In the genomic region with DNA sequence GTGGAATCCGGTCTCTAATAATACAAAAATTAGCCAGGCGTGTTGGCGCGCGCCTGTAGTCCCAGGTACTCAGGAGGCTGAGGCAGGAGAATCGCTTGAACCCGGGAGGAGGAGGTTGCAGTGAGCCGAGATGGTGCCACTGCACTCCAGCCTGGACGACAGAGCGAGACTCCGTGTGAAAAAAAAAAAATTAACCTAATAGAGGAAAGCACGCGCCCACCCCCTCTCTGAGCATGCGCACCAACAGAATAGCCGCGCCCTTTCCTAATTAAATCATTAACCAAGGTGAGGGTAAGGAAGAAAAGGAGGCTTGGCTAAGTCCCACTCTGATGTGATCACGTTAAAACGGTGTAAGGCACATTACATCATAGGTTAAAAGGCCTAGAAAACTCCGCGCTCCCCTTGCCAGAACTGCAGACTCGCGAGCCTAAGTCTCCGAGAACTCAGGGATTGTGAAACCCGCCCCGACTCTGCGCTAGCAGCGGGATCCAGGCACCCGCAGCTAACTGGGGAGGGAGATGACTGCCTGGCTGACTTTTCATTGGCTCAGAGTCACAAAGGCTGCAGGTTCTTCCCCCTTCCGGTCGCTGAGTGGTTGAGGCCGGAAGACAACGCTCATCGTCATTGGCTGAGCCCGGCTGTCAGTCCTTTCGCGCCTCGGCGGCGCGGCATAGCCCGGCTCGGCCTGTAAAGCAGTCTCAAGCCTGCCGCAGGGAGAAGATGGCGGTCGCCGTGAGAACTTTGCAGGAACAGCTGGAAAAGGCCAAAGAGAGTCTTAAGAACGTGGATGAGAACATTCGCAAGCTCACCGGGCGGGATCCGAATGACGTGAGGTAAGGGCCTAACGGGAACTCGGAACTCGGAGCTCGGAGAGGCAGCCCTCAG, we compare ENCODE assay signal across 8 cellular contexts. TPM values are rescaled to one million over a fixed set of nuclear protein-coding genes. Genes with fewer than 3 reads are reported as not detected.
A peak's percentile ranks its signal among the peaks of the same experiment; 100 is the strongest.
DNase-seq lines count a peak whose midpoint lies in the region; ATAC-seq and TF ChIP-seq lines count a peak whose summit lies in the region.

A gene (plus strand): TSS at position 695 of the 885 bp plus-strand sequence. CDS start 26 bp downstream, at position 721.

- ATAC-seq in HG02870 (IDR thresholded peaks at IDR 0.05; ENCODE audit: unreplicated experiment) (peak; percentile 91), heart right ventricle (peak; percentile 95 to 98 (median 97)), upper lobe of left lung (ENCODE audit: low FRiP score in 2 of 2) (peak; percentile 97 to 99)

- intact Hi-C loops in T-helper 1 cell treated with Interleukin-12 subunit alpha and Interleukin-12 subunit beta and Interleukin-4 antibody, amounts not matched to agents 30 ng/mL and 1 ng/mL, for 36 hours (cut with micrococcal nuclease), result loop anchor here (1.0 kb wide), 6 partner anchors 32 to 257 kb away; a partner anchor contains a TSS
- intact Hi-C loops in heart right ventricle (cut with DNase I) (loop anchor here in 9 of 10 donors (1.0 to 10.0 kb wide), 12 partner anchors 63 to 258 kb away; a partner anchor contains a TSS), posterior cingulate gyrus (cut with DNase I) (loop anchor here (2.0 to 5.0 kb wide), 2 partner anchors 60 to 257 kb away; a partner anchor contains a TSS)

- peak; percentile 94 for DNase-seq in GM13976 (ENCODE audit: low spot score)
- DNase-seq in NCI-H146 treated with DMSO at 0.1 percent for 48 hours (lab: John Stamatoyannopoulos, UW; ENCODE audit: unreplicated experiment), result peak; percentile 97
- DNase-seq in amniotic epithelial cell (ENCODE audit: low read depth), result peak; percentile 100
- peak; percentile 94 to 98 for DNase-seq in heart right ventricle
- DNase-seq in posterior cingulate gyrus, result peak; percentile 96 to 100 (median 98)
- DNase-seq in upper lobe of left lung, result peak; percentile 96 to 97

- TF ChIP-seq CTCF in GM13976 (IDR thresholded peaks at IDR 0.05; ENCODE audit: borderline replicate concordance, control extremely low read depth, extremely low read depth, insufficient read depth, missing control alignments), result no peak
- no peak for TF ChIP-seq CTCF in heart right ventricle (IDR thresholded peaks at IDR 0.05)
- TF ChIP-seq CTCF in upper lobe of left lung (IDR thresholded peaks at IDR 0.05), result peak in 3 of 6 experiments; percentile 7 to 23 (median 19)

- H3K36me3 ChIP-seq in heart right ventricle, result peaks cover 0 to 39% (median 32%) of the 10 kb centered on the region in 9 donors
- peaks cover 17 to 35% (median 32%) of the 10 kb centered on the region in 4 donors for H3K36me3 ChIP-seq in upper lobe of left lung

- H3K27me3 ChIP-seq in heart right ventricle (no peaks in the 10 kb centered on the region), upper lobe of left lung (no peaks in the 10 kb centered on the region)

- peak in 1 of 4 donors; percentile 48 for TF ChIP-seq EP300 in upper lobe of left lung (IDR thresholded peaks at IDR 0.05)

- peak within 1 kb of the TSS; percentile 59 to 96 (median 83) for H3K4me3 ChIP-seq in heart right ventricle
- H3K4me3 ChIP-seq in upper lobe of left lung, result peak within 1 kb of the TSS; percentile 62 to 90 (median 86)

- H3K27ac ChIP-seq in heart right ventricle, result peak within 1 kb of the TSS; percentile 65 to 96 (median 92)
- peak within 1 kb of the TSS; percentile 94 to 96 (median 95) for H3K27ac ChIP-seq in upper lobe of left lung

- no peaks in the 10 kb centered on the region for H3K9me3 ChIP-seq in heart right ventricle
- H3K9me3 ChIP-seq in upper lobe of left lung, result no peaks in the 10 kb centered on the region

- WGBS in heart right ventricle, 2 donors, result 4% methylated on average over 56 of the region's 56 CpGs
- 4 to 8% methylated on average over 37 to 44 of the region's 56 CpGs for WGBS in upper lobe of left lung, 2 donors

- peak in 3 of 4 donors; percentile 84 to 95 (median 95) for TF ChIP-seq POLR2A in upper lobe of left lung (IDR thresholded peaks at IDR 0.05)

- in situ Hi-C loops in GM13976 (cut with MboI; ENCODE audit: low sequenced_read_pairs, unreplicated experiment), result no loop called here

- H3K4me1 ChIP-seq in heart right ventricle (peaks cover 0 to 31% (median 26%) of the 10 kb centered on the region in 9 donors), upper lobe of left lung (peaks cover 14 to 27% (median 15%) of the 10 kb centered on the region in 4 donors)

RNA-seq across cellular contexts. Expression of the gene that starts here (rescaled TPM):
- 80.3 and 83.3 TPM in 2 replicates for total RNA-seq in T-helper 1 cell treated with Interleukin-12 subunit alpha and Interleukin-12 subunit beta and Interleukin-4 antibody, amounts not matched to agents 30 ng/mL and 1 ng/mL, for 36 hours
- total RNA-seq in heart right ventricle (10 to 100 TPM; 16.8 to 31.0 (median 20.5) TPM), upper lobe of left lung (100 to 1,000 TPM in 1 of 6 donors, 10 to 100 TPM in 5; 24.9 to 177 (median 46.7) TPM)
- polyA plus RNA-seq in heart right ventricle, result 10 to 100 TPM; 18.9 to 54.4 TPM

Comparison
In these comparisons a context has a peak if more than half of its experiments do, and no peak if none do; other contexts are left out.
1. Peak in every context shown above with its lines: DNase-seq, ATAC-seq, H3K4me3 ChIP-seq and H3K27ac ChIP-seq.